ENCODE assay signal across 8 cellular contexts in genomic region chr2:42569116-42569711, GRCh38. TPM values are rescaled to one million over a fixed set of nuclear protein-coding genes. Genes with fewer than 3 reads are reported as not detected.
DNase-seq lines count a peak whose midpoint lies in the region; ATAC-seq and TF ChIP-seq lines count a peak whose summit lies in the region.

No MANE protein-coding gene starts in this region.

- peak; percentile 15 for ATAC-seq in GM19351 (IDR thresholded peaks at IDR 0.05; ENCODE audit: unreplicated experiment)
- no peak for ATAC-seq in HG03378 (IDR thresholded peaks at IDR 0.05; ENCODE audit: unreplicated experiment)

- H3K4me3 ChIP-seq in BE2C (ENCODE audit: low read depth, low read length) (peak overlapping the region; percentile 64), neuron (ENCODE audit: low read length) (peak overlapping the region; percentile 71)

- no peaks in the 10 kb centered on the region for H3K27me3 ChIP-seq in BE2C
- no peaks in the 10 kb centered on the region for H3K27me3 ChIP-seq in neuron (ENCODE audit: insufficient read depth, low read length)

- H3K4me1 ChIP-seq in BE2C (no peaks in the 10 kb centered on the region), neuron (ENCODE audit: insufficient read depth, low read length) (peaks cover 15% of the 10 kb centered on the region)

- no peak overlapping the region for H2AFZ ChIP-seq in neuron (ENCODE audit: low read depth, low read length)

- no peak for TF ChIP-seq CTCF in BE2C (IDR thresholded peaks at IDR 0.05; ENCODE audit: low read depth, low read length)

- DNase-seq in BE2C = no peak
- DNase-seq in NCI-H146 (lab: John Stamatoyannopoulos, UW) = peak; percentile 50
- DNase-seq in activated T-helper 1 cell treated with Interleukin-2 at 50 U/mL for 16 hours (ENCODE audit: low read depth) = peak; percentile 3
- peak; percentile 35 for DNase-seq in foreskin melanocyte
- DNase-seq in NCI-H1694 (lab: John Stamatoyannopoulos, UW) = no peak

- H3K36me3 ChIP-seq in BE2C = peaks cover 15% of the 10 kb centered on the region
- H3K36me3 ChIP-seq in neuron (ENCODE audit: insufficient read depth, low read length) = peaks cover 10% of the 10 kb centered on the region

- H3K9me3 ChIP-seq in BE2C (no peaks in the 10 kb centered on the region), neuron (ENCODE audit: low read length) (no peaks in the 10 kb centered on the region)

RNA-seq across cellular contexts. Expression of gene MTA3, which starts 0.8 kb away (rescaled TPM):
- 25.1 TPM for polyA plus RNA-seq in BE2C (2012; ENCODE audit: insufficient read depth, insufficient read length, low read depth)

Comparison
In these comparisons a context has a peak if more than half of its experiments do, and no peak if none do; other contexts are left out.
1. DNase-seq: peak in NCI-H146 (single experiment), activated T-helper 1 cell treated with Interleukin-2 at 50 U/mL for 16 hours (single experiment) and foreskin melanocyte (single experiment); none in BE2C (single experiment) and NCI-H1694 (single experiment).